Comparison of ENCODE assay signal across 8 cellular contexts in the genomic region with DNA sequence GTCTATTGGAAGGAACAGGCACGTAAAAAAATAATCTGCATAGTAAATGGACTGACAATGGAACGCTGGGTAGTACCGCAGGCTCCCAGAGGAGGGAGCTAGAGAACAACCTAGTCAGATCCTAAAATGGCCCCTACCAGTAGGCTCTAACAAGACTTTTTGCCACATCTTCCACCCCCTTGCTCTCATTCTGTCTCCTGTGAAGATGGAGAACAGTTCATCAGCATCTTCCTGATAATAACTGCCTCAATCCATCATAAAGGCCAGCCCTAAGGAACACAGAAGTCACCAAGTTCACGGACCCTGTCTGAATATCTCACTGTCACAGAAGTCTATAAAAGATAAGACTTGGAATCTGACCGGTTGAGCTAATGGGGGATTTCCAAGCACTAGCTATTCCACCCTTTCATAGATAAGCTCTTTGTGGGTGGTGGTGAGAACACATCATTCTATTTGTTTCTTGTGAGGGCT.
A peak's percentile ranks its signal among the peaks of the same experiment; 100 is the strongest.
DNase-seq lines count a peak whose midpoint lies in the region; ATAC-seq and TF ChIP-seq lines count a peak whose summit lies in the region.

No MANE protein-coding gene starts in this region.

- peaks cover 12% of the 10 kb centered on the region for H3K4me1 ChIP-seq in Caco-2
- peaks cover 0 to 7% of the 10 kb centered on the region in 2 experiments for H3K4me1 ChIP-seq in trophoblast cell (ENCODE audit: control insufficient read depth in 1 of 2, insufficient read depth in 2 of 2, low read length in 2 of 2)

- no peak overlapping the region for H4K8ac ChIP-seq in trophoblast cell (ENCODE audit: low read depth, low read length)

- H3K4me1 Mint-ChIP-seq in Caco-2 (ENCODE audit: low read depth, unreplicated experiment): peaks cover 19% of the 10 kb centered on the region
- peaks cover 16% of the 10 kb centered on the region for H3K4me1 Mint-ChIP-seq in activated T-cell treated with anti-CD3 and anti-CD28 coated beads, Interleukin-2, amount 50 U/mL, for 72 hours (ENCODE audit: low read depth)

- BruUV-seq in Caco-2 (replicated peaks; lab: Mats Ljungman, UMichigan): no TSS peak

- H3K27ac ChIP-seq in trophoblast cell (ENCODE audit: low read depth, low read length): no peak overlapping the region

- peak; percentile 64 for ATAC-seq in GM19467 (IDR thresholded peaks at IDR 0.05; ENCODE audit: unreplicated experiment)
- ATAC-seq in activated T-cell treated with anti-CD3 and anti-CD28 coated beads, Interleukin-2, amount 50 U/mL, for 72 hours (replicated peaks in 1 of 2): peak; percentile 70 to 75

- no peaks in the 10 kb centered on the region for H3K27me3 ChIP-seq in Caco-2 (replicated peaks; ENCODE audit: control insufficient read depth, insufficient read depth, low read length)
- no peaks in the 10 kb centered on the region for H3K27me3 ChIP-seq in trophoblast cell (ENCODE audit: insufficient read depth, low read length)

- H3K14ac ChIP-seq in trophoblast cell (ENCODE audit: low read length): no peak overlapping the region

- H2BK12ac ChIP-seq in trophoblast cell (ENCODE audit: low read length): no peak overlapping the region

- H3K36me3 ChIP-seq in Caco-2 (ENCODE audit: control insufficient read depth, insufficient read depth, low read length) (no peaks in the 10 kb centered on the region), trophoblast cell (ENCODE audit: control insufficient read depth in 1 of 2, insufficient read depth in 2 of 2, low read length in 2 of 2) (no peaks in the 10 kb centered on the region)

- intact Hi-C loops in Caco-2 (cut with micrococcal nuclease; ENCODE audit: unreplicated experiment): loop anchor here (1.0 kb wide), 4 partner anchors 25 to 205 kb away; no protein-coding TSS in a partner anchor

- H3K4me3 Mint-ChIP-seq in Caco-2 (ENCODE audit: unreplicated experiment): peak overlapping the region; percentile 46
- no peak overlapping the region for H3K4me3 Mint-ChIP-seq in activated T-cell treated with anti-CD3 and anti-CD28 coated beads, Interleukin-2, amount 50 U/mL, for 72 hours

- H3K4me3 ChIP-seq in Caco-2 (ENCODE audit: low read depth, low read length) (no peak overlapping the region), trophoblast cell (ENCODE audit: low read depth, low read length) (no peak overlapping the region)

- POLR2A ChIA-PET in Caco-2 (lab: Charles Lee): interaction anchor here (0.5 to 1.5 kb wide), 2 partner anchors 10 to 137 kb away, joined by 3 to 4 read pairs; a partner anchor contains a TSS

- no CpG with 5 or more reads among the region's 5 CpGs for WGBS in trophoblast cell (ENCODE audit: extremely low coverage, insufficient coverage, insufficient read length)

- in situ Hi-C loops in KBM-7 (cut with MboI; ENCODE audit: low pct_unique_long_range_greater_than_20kb, low sequenced_read_pairs): loop anchor here (25.0 kb wide), 1 partner anchor 123 kb away; no protein-coding TSS in a partner anchor

- no peak overlapping the region for H4K91ac ChIP-seq in trophoblast cell (ENCODE audit: low read depth, low read length)

- no peaks in the 10 kb centered on the region for H3K79me2 ChIP-seq in trophoblast cell (ENCODE audit: control insufficient read depth, insufficient read depth, low read length, poor library complexity)

- H2BK5ac ChIP-seq in trophoblast cell (ENCODE audit: low read depth, low read length, poor library complexity): no peak overlapping the region

- no peak overlapping the region for H3K4me2 ChIP-seq in trophoblast cell (ENCODE audit: low read length)

- H3K9me3 Mint-ChIP-seq in Caco-2 (ENCODE audit: unreplicated experiment): no peaks in the 10 kb centered on the region
- H3K9me3 Mint-ChIP-seq in activated T-cell treated with anti-CD3 and anti-CD28 coated beads, Interleukin-2, amount 50 U/mL, for 72 hours: no peaks in the 10 kb centered on the region

- peak; percentile 91 to 94 for TF ChIP-seq CTCF in Caco-2 (IDR thresholded peaks at IDR 0.05; ENCODE audit: insufficient read depth in 1 of 2, low read depth in 1 of 2, low read length in 1 of 2, severe bottlenecking in 1 of 2, unreplicated experiment in 1 of 2)

- H3K79me1 ChIP-seq in trophoblast cell (ENCODE audit: low read length): peaks cover 4% of the 10 kb centered on the region

- DNase-seq in Caco-2: peak; percentile 78 to 86
- peak; percentile 92 for DNase-seq in KBM-7
- DNase-seq in RKO (ENCODE audit: low spot score): peak; percentile 69
- peak; percentile 74 to 81 for DNase-seq in activated T-cell treated with anti-CD3 and anti-CD28 coated beads, Interleukin-2, amount 50 U/mL, for 72 hours
- DNase-seq in foreskin melanocyte: peak; percentile 60
- DNase-seq in trophoblast cell: peak; percentile 87 to 95
- peak; percentile 66 for DNase-seq in ureter (ENCODE audit: low spot score)

- no peak overlapping the region for H3K9ac ChIP-seq in trophoblast cell (ENCODE audit: low read length)

- H3K9me3 ChIP-seq in Caco-2: no peaks in the 10 kb centered on the region
- peaks cover 3% of the 10 kb centered on the region for H3K9me3 ChIP-seq in trophoblast cell (ENCODE audit: insufficient read depth, low read depth, low read length)

- no peak overlapping the region for H2BK120ac ChIP-seq in trophoblast cell (ENCODE audit: insufficient read depth, low read length, poor library complexity)

- H4K12ac ChIP-seq in trophoblast cell (ENCODE audit: low read depth, low read length): no peak overlapping the region

- peaks cover 6% of the 10 kb centered on the region for H3K36me3 Mint-ChIP-seq in Caco-2 (ENCODE audit: insufficient read depth, unreplicated experiment)
- H3K36me3 Mint-ChIP-seq in activated T-cell treated with anti-CD3 and anti-CD28 coated beads, Interleukin-2, amount 50 U/mL, for 72 hours (ENCODE audit: insufficient read depth in 2 of 2): no peaks in the 10 kb centered on the region

- no peak overlapping the region for H3K18ac ChIP-seq in trophoblast cell (ENCODE audit: low read length)

- CTCF ChIA-PET in Caco-2 (lab: Charles Lee): interaction anchor here (0.5 to 1.3 kb wide), 6 partner anchors 9 to 205 kb away, joined by 3 to 6 read pairs (median 4); no protein-coding TSS in a partner anchor

- peaks cover 5% of the 10 kb centered on the region for H3K27me3 Mint-ChIP-seq in Caco-2 (ENCODE audit: insufficient read depth, unreplicated experiment)
- H3K27me3 Mint-ChIP-seq in activated T-cell treated with anti-CD3 and anti-CD28 coated beads, Interleukin-2, amount 50 U/mL, for 72 hours (ENCODE audit: low read depth): peaks cover 14% of the 10 kb centered on the region

- H3K27ac Mint-ChIP-seq in Caco-2 (ENCODE audit: unreplicated experiment): no peak overlapping the region
- H3K27ac Mint-ChIP-seq in activated T-cell treated with anti-CD3 and anti-CD28 coated beads, Interleukin-2, amount 50 U/mL, for 72 hours: no peak overlapping the region

- H3K23ac ChIP-seq in trophoblast cell (ENCODE audit: low read length): no peak overlapping the region

- H2AFZ ChIP-seq in trophoblast cell (ENCODE audit: insufficient read depth, low read length, poor library complexity): no peak overlapping the region

- no peak overlapping the region for H2AK5ac ChIP-seq in trophoblast cell (ENCODE audit: low read length)

- H3K4ac ChIP-seq in trophoblast cell (ENCODE audit: low read depth, low read length): no peak overlapping the region
